In the genomic region with DNA sequence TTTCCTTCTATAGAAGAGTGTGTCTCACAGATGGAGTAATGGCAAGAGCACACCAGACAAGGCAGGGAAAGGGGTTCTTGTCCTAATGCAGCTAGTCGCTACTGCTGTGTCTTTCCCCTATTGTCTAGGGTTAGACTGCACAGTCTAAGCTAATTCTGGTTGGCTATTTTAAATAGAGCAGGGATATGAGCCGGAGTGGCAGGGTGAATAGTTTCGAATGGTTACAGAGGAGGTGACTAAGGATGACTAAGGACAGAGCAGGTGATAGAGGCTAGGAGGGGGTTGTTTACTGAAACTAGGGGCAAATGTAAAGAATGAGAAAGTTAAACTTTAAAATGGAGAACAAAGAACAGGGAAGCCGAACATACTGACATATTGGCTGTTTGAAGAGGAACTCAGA, we compare ENCODE assay signal across 18 cellular contexts.
"Had no signal": no experiment of that assay in that cellular context is flagged by ENCODE, and none has a peak within 500 bp of the region (broad histone marks: within the 10 kb centered on the region; RNA-seq: fewer than 3 reads in every experiment).

No MANE protein-coding gene starts in this region.

- H3K4me3 ChIP-seq: ascending aorta had no signal

- H3K36me3 Mint-ChIP-seq: natural killer cell, type B pancreatic cell had no signal

- H3K27ac ChIP-seq: ascending aorta had no signal

- H3K27ac Mint-ChIP-seq: activated naive CD4-positive, alpha-beta T cell treated with anti-CD3 and anti-CD28 coated beads for 36 hours; activated naive CD8-positive, alpha-beta T cell treated with anti-CD3 and anti-CD28 coated beads, Interleukin-2, amount 50 U/mL, for 24 hours; activated T-helper 2 cell treated with anti-CD3 and anti-CD28 coated beads, Interferon-gamma antibody, Interleukin-2, Interleukin-4, amounts not matched to agents 10 μg/mL and 5 μg/mL and 100 μg/mL, durations not matched to agents 14 hours and 24 hours and 36 hours; endodermal cell; natural killer cell; stimulated activated naive CD8-positive, alpha-beta T cell treated with anti-CD3 and anti-CD28 coated beads, Interleukin-15, amount 100 ng/mL, for 72 hours; type B pancreatic cell had no signal

- H3K4me3 Mint-ChIP-seq: activated naive CD4-positive, alpha-beta T cell treated with anti-CD3 and anti-CD28 coated beads for 36 hours; activated naive CD8-positive, alpha-beta T cell treated with anti-CD3 and anti-CD28 coated beads, Interleukin-2, amount 50 U/mL, for 24 hours; endodermal cell; natural killer cell; stimulated activated naive CD8-positive, alpha-beta T cell treated with anti-CD3 and anti-CD28 coated beads, Interleukin-15, amount 100 ng/mL, for 72 hours; type B pancreatic cell had no signal

- FAIRE-seq: keratinocyte, small intestine had no signal

- H3K27me3 ChIP-seq: ascending aorta had no signal

- H3K9me3 ChIP-seq: ascending aorta had no signal

- ATAC-seq: activated naive CD8-positive, alpha-beta T cell treated with anti-CD3 and anti-CD28 coated beads, Interleukin-2, amount 50 U/mL, for 24 hours; left ventricle myocardium superior; natural killer cell; right cardiac atrium; stimulated activated naive CD8-positive, alpha-beta T cell treated with anti-CD3 and anti-CD28 coated beads, Interleukin-15, amount 100 ng/mL, for 72 hours had no signal

- H3K27me3 Mint-ChIP-seq: activated naive CD8-positive, alpha-beta T cell treated with anti-CD3 and anti-CD28 coated beads, Interleukin-2, amount 50 U/mL, for 24 hours had no signal

- DNase-seq: activated CD4-positive, alpha-beta T cell treated with anti-CD3 and anti-CD28 coated beads, Interleukin-2, amount 50 U/mL, for 4 hours; activated CD4-positive, CD25-positive, alpha-beta regulatory T cell treated with anti-CD3 and anti-CD28 coated beads, Interleukin-2, amount 50 U/mL, for 72 hours; activated naive CD4-positive, alpha-beta T cell treated with anti-CD3 and anti-CD28 coated beads for 36 hours; activated naive CD8-positive, alpha-beta T cell treated with anti-CD3 and anti-CD28 coated beads, Interleukin-2, amount 50 U/mL, for 24 hours; activated T-cell treated with anti-CD3 and anti-CD28 coated beads for 4 hours; endodermal cell; hippocampal formation; left ventricle myocardium superior; mesenchymal stem cell; natural killer cell; right cardiac atrium; small intestine; stimulated activated CD4-positive, alpha-beta T cell treated with anti-CD3 and anti-CD28 coated beads, Interleukin-4, amount 100 ng/mL, for 4 hours; stimulated activated naive CD8-positive, alpha-beta T cell treated with anti-CD3 and anti-CD28 coated beads, Interleukin-15, amount 100 ng/mL, for 72 hours had no signal

- H3K4me1 ChIP-seq: ascending aorta had no signal

- H3K36me3 ChIP-seq: ascending aorta had no signal

- H3K9me3 Mint-ChIP-seq: activated naive CD8-positive, alpha-beta T cell treated with anti-CD3 and anti-CD28 coated beads, Interleukin-2, amount 50 U/mL, for 24 hours; endodermal cell; natural killer cell; type B pancreatic cell had no signal
